Comparison of ENCODE assay signal across 10 cellular contexts in genomic region chr1:85198864-85199263, GRCh38. TPM values are rescaled to one million over a fixed set of nuclear protein-coding genes. Genes with fewer than 3 reads are reported as not detected.
DNase-seq lines count a peak whose midpoint lies in the region; ATAC-seq and TF ChIP-seq lines count a peak whose summit lies in the region.
"Had no signal": no experiment of that assay in that cellular context is flagged by ENCODE, and none has a peak within 500 bp of the region (broad histone marks: within the 10 kb centered on the region; RNA-seq: fewer than 3 reads in every experiment).

No MANE protein-coding gene starts in this region.

- no peak for TF ChIP-seq CTCF in nephron progenitor cell (IDR thresholded peaks at IDR 0.05)

- peaks cover 0 to 4% of the 10 kb centered on the region in 2 donors for H3K36me3 Mint-ChIP-seq in CD4-positive, alpha-beta memory T cell
- H3K36me3 Mint-ChIP-seq in nephron progenitor cell (ENCODE audit: low read depth) = no peaks in the 10 kb centered on the region

- peaks cover 20 to 42% (median 27%) of the 10 kb centered on the region in 4 donors for H3K4me1 Mint-ChIP-seq in CD4-positive, alpha-beta memory T cell
- H3K4me1 Mint-ChIP-seq in nephron progenitor cell = peaks cover 31% of the 10 kb centered on the region

- no peaks in the 10 kb centered on the region for H3K9me3 Mint-ChIP-seq in CD4-positive, alpha-beta memory T cell
- no peaks in the 10 kb centered on the region for H3K9me3 Mint-ChIP-seq in nephron progenitor cell

- no peak overlapping the region for H3K27ac ChIP-seq in CD4-positive, alpha-beta memory T cell (ENCODE audit: low read depth, low read length)

- H3K27me3 ChIP-seq in CD4-positive, alpha-beta memory T cell (ENCODE audit: insufficient read depth, low read length) = no peaks in the 10 kb centered on the region
- H3K27me3 ChIP-seq in endocrine pancreas (ENCODE audit: control insufficient read depth, insufficient read depth, low read length) = no peaks in the 10 kb centered on the region

- CTCF ChIA-PET in CD4-positive, alpha-beta memory T cell (lab: Charles Lee; ENCODE audit: partially characterized antibody) = interaction anchor here (0.9 to 2.2 kb wide), 2 partner anchors 61 to 254 kb away, joined by 3 to 7 read pairs; partner anchors contain the start of gene C1orf52

- H3K27me3 Mint-ChIP-seq in CD4-positive, alpha-beta memory T cell = no peaks in the 10 kb centered on the region
- H3K27me3 Mint-ChIP-seq in nephron progenitor cell (ENCODE audit: low read depth, poor library complexity) = peaks cover 35% of the 10 kb centered on the region

- peak overlapping the region in 1 of 7 donors; percentile 87 for H3K27ac Mint-ChIP-seq in CD4-positive, alpha-beta memory T cell
- H3K27ac Mint-ChIP-seq in nephron progenitor cell = no peak overlapping the region

- POLR2A ChIA-PET in CD4-positive, alpha-beta memory T cell (lab: Charles Lee; ENCODE audit: partially characterized antibody) = interaction anchor here (1.2 kb wide), 1 partner anchor 9 kb away, joined by 3 read pairs; no protein-coding TSS in a partner anchor

- H3K4me3 Mint-ChIP-seq in CD4-positive, alpha-beta memory T cell = peak overlapping the region in 6 of 8 donors; percentile 26 to 83 (median 48)
- H3K4me3 Mint-ChIP-seq in nephron progenitor cell = peak overlapping the region; percentile 89

- no peak overlapping the region for H3K4me3 ChIP-seq in CD4-positive, alpha-beta memory T cell (ENCODE audit: low read length in 2 of 2)
- H3K4me3 ChIP-seq in endocrine pancreas (ENCODE audit: control insufficient read depth, insufficient read depth, low read length) = peak overlapping the region; percentile 84

- peaks cover 27% of the 10 kb centered on the region for H3K4me1 ChIP-seq in CD4-positive, alpha-beta memory T cell (ENCODE audit: insufficient read depth, low read length)
- H3K4me1 ChIP-seq in endocrine pancreas (ENCODE audit: control insufficient read depth, insufficient read depth, low read length) = peaks cover 9% of the 10 kb centered on the region

- no peak overlapping the region for H3K9ac ChIP-seq in endocrine pancreas (ENCODE audit: control insufficient read depth, insufficient read depth, low read length)

- no peaks in the 10 kb centered on the region for H3K36me3 ChIP-seq in CD4-positive, alpha-beta memory T cell (ENCODE audit: insufficient read depth, low read length)
- no peaks in the 10 kb centered on the region for H3K36me3 ChIP-seq in endocrine pancreas (ENCODE audit: control insufficient read depth, insufficient read depth, low read length)

- no peaks in the 10 kb centered on the region for H3K9me3 ChIP-seq in CD4-positive, alpha-beta memory T cell (ENCODE audit: control insufficient read depth in 1 of 2, low read length in 2 of 2)
- no peaks in the 10 kb centered on the region for H3K9me3 ChIP-seq in endocrine pancreas (ENCODE audit: control insufficient read depth, low read length)

- ATAC-seq in GM18873 (IDR thresholded peaks at IDR 0.05; ENCODE audit: low FRiP score, unreplicated experiment) = no peak
- ATAC-seq in HG03439 (IDR thresholded peaks at IDR 0.05; ENCODE audit: unreplicated experiment) = no peak
- ATAC-seq in HG02678 (IDR thresholded peaks at IDR 0.05; ENCODE audit: unreplicated experiment) = no peak
- ATAC-seq: SK-N-SH treated with all-trans-retinoic acid at 6 μM for 48 hours had no signal

- no peak for DNase-seq in CD4-positive, alpha-beta memory T cell
- DNase-seq in NAMALWA (ENCODE audit: low spot score) (peak; percentile 11), nephron progenitor cell (no peak), NCI-H82 (lab: John Stamatoyannopoulos, UW) (no peak)
- DNase-seq: NCI-H2171 treated with DMSO at 0.1 percent for 48 hours had no signal

- intact Hi-C loops in CD4-positive, alpha-beta memory T cell (cut with micrococcal nuclease) = no loop called here

RNA-seq across cellular contexts. Expression of gene SYDE2, which starts 2.0 kb away (rescaled TPM):
- 1 to 10 TPM; 5.0 to 5.2 TPM for total RNA-seq in CD4-positive, alpha-beta memory T cell
- 1 to 10 TPM; 2.3 TPM for polyA plus RNA-seq in CD4-positive, alpha-beta memory T cell
